Comparison of ENCODE assay signal across 1 cellular context in genomic region chr5:149960272-149961185, GRCh38.
TF ChIP-seq lines count a peak whose summit lies in the region.

Gene SLC26A2 (plus strand): TSS chr5:149960758. CDS start chr5:149977653, 16,895 bp downstream.

TF ChIP-seq in HepG2, 621 proteins besides CTCF, POLR2A, EP300 and RAD21 (continued from another document and continues in another):
- TF ChIP-seq ZGPAT (CRISPR knock-in tag; IDR thresholded peaks at IDR 0.05) (peak; percentile 82; the same call in 1 of the 2 replicates), BATF2 (CRISPR knock-in tag; IDR thresholded peaks at IDR 0.05) (peak; percentile 80; the same call in 1 of the 2 replicates), ZNF451 (CRISPR knock-in tag; IDR thresholded peaks at IDR 0.05) (peak; percentile 28; the same call in 1 of the 2 replicates), ZNF891 (CRISPR knock-in tag; IDR thresholded peaks at IDR 0.05) (peak; percentile 75), ZNF282 (IDR thresholded peaks at IDR 0.05; ENCODE audit: partially characterized antibody) (no peak), ZNF580 (CRISPR knock-in tag; IDR thresholded peaks at IDR 0.05; ENCODE audit: borderline replicate concordance, low read depth) (peak; percentile 36; the same call in 1 of the 2 replicates), CBFB (CRISPR knock-in tag; IDR thresholded peaks at IDR 0.05) (peak; percentile 9; the same call in 1 of the 2 replicates), ELF3 (CRISPR knock-in tag; IDR thresholded peaks at IDR 0.05) (peak; percentile 15; the same call in 1 of the 2 replicates), MEF2D (CRISPR knock-in tag; IDR thresholded peaks at IDR 0.05) (peak; percentile 53; the same call in 1 of the 2 replicates), ELF4 (CRISPR knock-in tag; IDR thresholded peaks at IDR 0.05; ENCODE audit: borderline replicate concordance) (no peak), ZMYM4 (CRISPR knock-in tag; IDR thresholded peaks at IDR 0.05) (peak; percentile 93), ZNF12 (CRISPR knock-in tag; IDR thresholded peaks at IDR 0.05) (no peak), TFE3 (CRISPR knock-in tag; IDR thresholded peaks at IDR 0.05) (peak; percentile 71; the same call in 1 of the 2 replicates), ZNF446 (CRISPR knock-in tag; IDR thresholded peaks at IDR 0.05) (peak; percentile 42; the same call in 1 of the 2 replicates), SMAD3 (CRISPR knock-in tag; IDR thresholded peaks at IDR 0.05) (no peak), FOSL2 (CRISPR knock-in tag; IDR thresholded peaks at IDR 0.05) (peak; percentile 36; the same call in 1 of the 2 replicates), FOXO1 (CRISPR knock-in tag; IDR thresholded peaks at IDR 0.05) (peak; percentile 24; the same call in 1 of the 2 replicates), ZNF160 (CRISPR knock-in tag; IDR thresholded peaks at IDR 0.05) (peak; percentile 64; the same call in 1 of the 2 replicates), ZNF230 (CRISPR knock-in tag; IDR thresholded peaks at IDR 0.05) (0 out of 2 replicates have a peak, but pooled peaks have one; percentile 64), RBFOX2 (IDR thresholded peaks at IDR 0.05; ENCODE audit: low read depth, low read length) (peak; percentile 77), HES4 (CRISPR knock-in tag; IDR thresholded peaks at IDR 0.05; ENCODE audit: borderline replicate concordance) (no peak), PITX1 (CRISPR knock-in tag; IDR thresholded peaks at IDR 0.05) (peak; percentile 38; the same call in 1 of the 2 replicates), ZNF547 (CRISPR knock-in tag; IDR thresholded peaks at IDR 0.05) (peak; percentile 73), ZNF687 (CRISPR knock-in tag; IDR thresholded peaks at IDR 0.05) (peak; percentile 97), AHR (CRISPR knock-in tag; IDR thresholded peaks at IDR 0.05) (no peak), HOXA9 (CRISPR knock-in tag; IDR thresholded peaks at IDR 0.05; ENCODE audit: borderline replicate concordance) (peak; percentile 44; the same call in 1 of the 2 replicates), FOXA1 (IDR thresholded peaks at IDR 0.05) (no peak), FOXA1 (CRISPR knock-in tag; IDR thresholded peaks at IDR 0.05) (peak; percentile 79), KMT2B (CRISPR knock-in tag; IDR thresholded peaks at IDR 0.05) (peak; percentile 74), NFIB (CRISPR knock-in tag; IDR thresholded peaks at IDR 0.05; ENCODE audit: borderline replicate concordance) (no peak), ZNF430 (CRISPR knock-in tag; IDR thresholded peaks at IDR 0.05) (peak; percentile 52; the same call in 1 of the 2 replicates), DR1 (CRISPR knock-in tag; IDR thresholded peaks at IDR 0.05) (peak; percentile 77), PHF20 (CRISPR knock-in tag; IDR thresholded peaks at IDR 0.05) (peak; percentile 21; the same call in 1 of the 2 replicates), NCOA1 (CRISPR knock-in tag; IDR thresholded peaks at IDR 0.05) (0 out of 2 replicates have a peak, but pooled peaks have one; percentile 55), ZNF225 (CRISPR knock-in tag; IDR thresholded peaks at IDR 0.05) (peak; percentile 81; the same call in 1 of the 2 replicates), NFE2L1 (CRISPR knock-in tag; IDR thresholded peaks at IDR 0.05; ENCODE audit: borderline replicate concordance) (no peak; the same call in 1 of the 2 replicates), ZNF235 (CRISPR knock-in tag; IDR thresholded peaks at IDR 0.05; ENCODE audit: borderline replicate concordance) (0 out of 2 replicates have a peak, but pooled peaks have one; percentile 54), HMGA1 (CRISPR knock-in tag; conservative IDR thresholded peaks at IDR 0.05) (no peak), ZBTB7B (CRISPR knock-in tag; IDR thresholded peaks at IDR 0.05) (peak; percentile 52; the same call in 1 of the 2 replicates), ARHGAP35 (CRISPR knock-in tag; IDR thresholded peaks at IDR 0.05; ENCODE audit: borderline replicate concordance) (peak; percentile 28; the same call in 1 of the 2 replicates), ZFP36L2 (CRISPR knock-in tag; IDR thresholded peaks at IDR 0.05) (no peak)
- TF ChIP-seq, protein P1, sequence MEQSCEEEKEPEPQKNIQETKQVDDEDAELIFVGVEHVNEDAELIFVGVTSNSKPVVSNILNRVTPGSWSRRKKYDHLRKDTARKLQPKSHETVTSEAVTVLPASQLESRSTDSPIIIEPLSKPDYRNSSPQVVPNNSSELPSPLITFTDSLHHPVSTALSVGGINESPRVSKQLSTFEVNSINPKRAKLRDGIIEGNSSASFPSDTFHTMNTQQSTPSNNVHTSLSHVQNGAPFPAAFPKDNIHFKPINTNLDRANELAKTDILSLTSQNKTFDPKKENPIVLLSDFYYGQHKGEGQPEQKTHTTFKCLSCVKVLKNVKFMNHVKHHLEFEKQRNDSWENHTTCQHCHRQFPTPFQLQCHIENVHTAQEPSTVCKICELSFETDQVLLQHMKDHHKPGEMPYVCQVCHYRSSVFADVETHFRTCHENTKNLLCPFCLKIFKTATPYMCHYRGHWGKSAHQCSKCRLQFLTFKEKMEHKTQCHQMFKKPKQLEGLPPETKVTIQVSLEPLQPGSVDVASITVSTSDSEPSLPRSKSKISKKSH (CRISPR knock-in tag; IDR thresholded peaks at IDR 0.05; ENCODE audit: borderline replicate concordance) = peak; percentile 90
- TF ChIP-seq, protein P2, sequence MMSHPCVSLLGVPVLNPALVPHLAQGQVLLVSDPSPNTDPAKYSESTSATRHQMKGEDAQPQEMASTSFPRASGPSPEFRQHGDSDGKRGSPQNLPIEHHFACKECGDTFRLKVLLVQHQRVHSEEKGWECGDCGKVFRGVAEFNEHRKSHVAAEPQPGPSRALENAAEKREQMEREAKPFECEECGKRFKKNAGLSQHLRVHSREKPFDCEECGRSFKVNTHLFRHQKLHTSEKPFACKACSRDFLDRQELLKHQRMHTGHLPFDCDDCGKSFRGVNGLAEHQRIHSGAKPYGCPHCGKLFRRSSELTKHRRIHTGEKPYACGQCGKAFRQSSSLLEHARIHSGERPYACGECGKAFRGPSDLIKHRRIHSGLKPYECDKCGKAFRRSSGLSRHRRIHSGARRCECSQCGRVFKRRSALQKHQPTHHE (CRISPR knock-in tag; IDR thresholded peaks at IDR 0.05; ENCODE audit: borderline replicate concordance) = no peak
- TF ChIP-seq, protein P3, sequence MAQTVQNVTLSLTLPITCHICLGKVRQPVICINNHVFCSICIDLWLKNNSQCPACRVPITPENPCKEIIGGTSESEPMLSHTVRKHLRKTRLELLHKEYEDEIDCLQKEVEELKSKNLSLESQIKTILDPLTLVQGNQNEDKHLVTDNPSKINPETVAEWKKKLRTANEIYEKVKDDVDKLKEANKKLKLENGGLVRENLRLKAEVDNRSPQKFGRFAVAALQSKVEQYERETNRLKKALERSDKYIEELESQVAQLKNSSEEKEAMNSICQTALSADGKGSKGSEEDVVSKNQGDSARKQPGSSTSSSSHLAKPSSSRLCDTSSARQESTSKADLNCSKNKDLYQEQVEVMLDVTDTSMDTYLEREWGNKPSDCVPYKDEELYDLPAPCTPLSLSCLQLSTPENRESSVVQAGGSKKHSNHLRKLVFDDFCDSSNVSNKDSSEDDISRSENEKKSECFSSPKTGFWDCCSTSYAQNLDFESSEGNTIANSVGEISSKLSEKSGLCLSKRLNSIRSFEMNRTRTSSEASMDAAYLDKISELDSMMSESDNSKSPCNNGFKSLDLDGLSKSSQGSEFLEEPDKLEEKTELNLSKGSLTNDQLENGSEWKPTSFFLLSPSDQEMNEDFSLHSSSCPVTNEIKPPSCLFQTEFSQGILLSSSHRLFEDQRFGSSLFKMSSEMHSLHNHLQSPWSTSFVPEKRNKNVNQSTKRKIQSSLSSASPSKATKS (CRISPR knock-in tag; IDR thresholded peaks at IDR 0.05) = no peak
- TF ChIP-seq, protein P4, sequence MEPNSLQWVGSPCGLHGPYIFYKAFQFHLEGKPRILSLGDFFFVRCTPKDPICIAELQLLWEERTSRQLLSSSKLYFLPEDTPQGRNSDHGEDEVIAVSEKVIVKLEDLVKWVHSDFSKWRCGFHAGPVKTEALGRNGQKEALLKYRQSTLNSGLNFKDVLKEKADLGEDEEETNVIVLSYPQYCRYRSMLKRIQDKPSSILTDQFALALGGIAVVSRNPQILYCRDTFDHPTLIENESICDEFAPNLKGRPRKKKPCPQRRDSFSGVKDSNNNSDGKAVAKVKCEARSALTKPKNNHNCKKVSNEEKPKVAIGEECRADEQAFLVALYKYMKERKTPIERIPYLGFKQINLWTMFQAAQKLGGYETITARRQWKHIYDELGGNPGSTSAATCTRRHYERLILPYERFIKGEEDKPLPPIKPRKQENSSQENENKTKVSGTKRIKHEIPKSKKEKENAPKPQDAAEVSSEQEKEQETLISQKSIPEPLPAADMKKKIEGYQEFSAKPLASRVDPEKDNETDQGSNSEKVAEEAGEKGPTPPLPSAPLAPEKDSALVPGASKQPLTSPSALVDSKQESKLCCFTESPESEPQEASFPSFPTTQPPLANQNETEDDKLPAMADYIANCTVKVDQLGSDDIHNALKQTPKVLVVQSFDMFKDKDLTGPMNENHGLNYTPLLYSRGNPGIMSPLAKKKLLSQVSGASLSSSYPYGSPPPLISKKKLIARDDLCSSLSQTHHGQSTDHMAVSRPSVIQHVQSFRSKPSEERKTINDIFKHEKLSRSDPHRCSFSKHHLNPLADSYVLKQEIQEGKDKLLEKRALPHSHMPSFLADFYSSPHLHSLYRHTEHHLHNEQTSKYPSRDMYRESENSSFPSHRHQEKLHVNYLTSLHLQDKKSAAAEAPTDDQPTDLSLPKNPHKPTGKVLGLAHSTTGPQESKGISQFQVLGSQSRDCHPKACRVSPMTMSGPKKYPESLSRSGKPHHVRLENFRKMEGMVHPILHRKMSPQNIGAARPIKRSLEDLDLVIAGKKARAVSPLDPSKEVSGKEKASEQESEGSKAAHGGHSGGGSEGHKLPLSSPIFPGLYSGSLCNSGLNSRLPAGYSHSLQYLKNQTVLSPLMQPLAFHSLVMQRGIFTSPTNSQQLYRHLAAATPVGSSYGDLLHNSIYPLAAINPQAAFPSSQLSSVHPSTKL (CRISPR knock-in tag; IDR thresholded peaks at IDR 0.05) = peak; percentile 52; the same call in 1 of the 2 replicates
- TF ChIP-seq, protein P5, sequence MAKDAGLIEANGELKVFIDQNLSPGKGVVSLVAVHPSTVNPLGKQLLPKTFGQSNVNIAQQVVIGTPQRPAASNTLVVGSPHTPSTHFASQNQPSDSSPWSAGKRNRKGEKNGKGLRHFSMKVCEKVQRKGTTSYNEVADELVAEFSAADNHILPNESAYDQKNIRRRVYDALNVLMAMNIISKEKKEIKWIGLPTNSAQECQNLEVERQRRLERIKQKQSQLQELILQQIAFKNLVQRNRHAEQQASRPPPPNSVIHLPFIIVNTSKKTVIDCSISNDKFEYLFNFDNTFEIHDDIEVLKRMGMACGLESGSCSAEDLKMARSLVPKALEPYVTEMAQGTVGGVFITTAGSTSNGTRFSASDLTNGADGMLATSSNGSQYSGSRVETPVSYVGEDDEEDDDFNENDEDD (CRISPR knock-in tag; IDR thresholded peaks at IDR 0.05; ENCODE audit: borderline replicate concordance) = peak; percentile 65; the same call in 1 of the 2 replicates
